1 cellular context compared by ENCODE assay signal in genomic region chr16:27520982-27521673, GRCh38.
TF ChIP-seq lines count a peak whose summit lies in the region.

No MANE protein-coding gene starts in this region.

TF ChIP-seq in HepG2, 621 proteins besides CTCF, POLR2A, EP300 and RAD21 (continued from another document):
- peak; percentile 62 for TF ChIP-seq RBM22 (optimal IDR thresholded peaks at IDR 0.05; ENCODE audit: low read length)
